ENCODE assay signal across 10 cellular contexts in genomic region chr5:151451626-151452520, GRCh38. TPM values are rescaled to one million over a fixed set of nuclear protein-coding genes. Genes with fewer than 3 reads are reported as not detected.
DNase-seq lines count a peak whose midpoint lies in the region; FAIRE-seq and TF ChIP-seq lines count a peak whose summit lies in the region.
"Had no signal": no experiment of that assay in that cellular context is flagged by ENCODE, and none has a peak within 500 bp of the region (broad histone marks: within the 10 kb centered on the region; RNA-seq: fewer than 3 reads in every experiment).

No MANE protein-coding gene starts in this region.

- H3K27ac Mint-ChIP-seq in osteocyte (ENCODE audit: unreplicated experiment), result peak overlapping the region; percentile 83
- H3K27ac Mint-ChIP-seq: nephron progenitor cell had no signal

- peak overlapping the region; percentile 5 for H3K4me3 Mint-ChIP-seq in osteocyte (ENCODE audit: unreplicated experiment)
- H3K4me3 Mint-ChIP-seq: nephron progenitor cell had no signal

- H3K4me1 ChIP-seq in OCI-LY7 (ENCODE audit: insufficient read depth, low read length, poor library complexity, severe bottlenecking), result peaks cover 7% of the 10 kb centered on the region

- H3K9me2 ChIP-seq in OCI-LY7 (ENCODE audit: insufficient read depth, low read length), result no peaks in the 10 kb centered on the region

- H3K9me3 Mint-ChIP-seq in osteocyte (ENCODE audit: unreplicated experiment), result no peaks in the 10 kb centered on the region
- H3K9me3 Mint-ChIP-seq: nephron progenitor cell had no signal

- no peaks in the 10 kb centered on the region for H3K9me3 ChIP-seq in OCI-LY7 (ENCODE audit: low read length)

- no peaks in the 10 kb centered on the region for H3K36me3 ChIP-seq in OCI-LY7 (ENCODE audit: insufficient read depth, low read length)

- POLR2A ChIA-PET in OCI-LY7 (lab: Charles Lee), result no interaction called here

- H3K4me2 ChIP-seq in OCI-LY7 (ENCODE audit: low read length), result no peak overlapping the region

- H3K27me3 Mint-ChIP-seq in osteocyte (ENCODE audit: unreplicated experiment), result peaks cover under 1% of the 10 kb centered on the region

- H3K36me3 Mint-ChIP-seq in osteocyte (ENCODE audit: unreplicated experiment), result peaks cover 7% of the 10 kb centered on the region

- no peak overlapping the region for H3K27ac ChIP-seq in OCI-LY7 (ENCODE audit: low read depth, low read length, poor library complexity, severe bottlenecking)

- CTCF ChIA-PET in OCI-LY7 (lab: Charles Lee; ENCODE audit: unreplicated experiment), result no interaction called here

- no peak overlapping the region for H2AFZ ChIP-seq in OCI-LY7 (ENCODE audit: low read length)

- H3K79me2 ChIP-seq in OCI-LY7 (ENCODE audit: insufficient read depth, low read depth, low read length), result no peaks in the 10 kb centered on the region; the same call in 1 of the 2 replicates

- intact Hi-C loops in OCI-LY7 (cut with micrococcal nuclease; ENCODE audit: unreplicated experiment), result no loop called here

- no peaks in the 10 kb centered on the region for H4K20me1 ChIP-seq in OCI-LY7 (ENCODE audit: insufficient read depth, low read length)

- TF ChIP-seq CTCF in osteocyte (IDR thresholded peaks at IDR 0.05) (no peak), OCI-LY7 (conservative IDR thresholded peaks at IDR 0.05; ENCODE audit: low read length) (no peak)

- peak; percentile 9 for FAIRE-seq in GM18507 (lab: Jason Lieb, UNC)

- no peak overlapping the region for H3K4me3 ChIP-seq in OCI-LY7 (ENCODE audit: low read depth, low read length, poor library complexity, severe bottlenecking)

- DNase-seq in GM18507 (ENCODE audit: extremely low spot score, insufficient read length, low read depth), result peak; percentile 35
- DNase-seq in HCEC 1CT, result peak; percentile 50
- peak; percentile 29 for DNase-seq in NCI-H226
- DNase-seq in osteocyte (ENCODE audit: extremely low spot score, unreplicated experiment), result no peak
- no peak for DNase-seq in NCI-H1092 (lab: John Stamatoyannopoulos, UW)
- no peak for DNase-seq in putamen (ENCODE audit: low spot score)
- no peak for DNase-seq in NCI-H446 treated with DMSO at 0.1 percent for 48 hours (lab: John Stamatoyannopoulos, UW)
- DNase-seq in OCI-LY7 (ENCODE audit: low spot score), result no peak
- DNase-seq: nephron progenitor cell, Right ventricle myocardium superior had no signal

- BruUV-seq in OCI-LY7 (replicated peaks; lab: Mats Ljungman, UMichigan), result no TSS peak

- peaks cover 51% of the 10 kb centered on the region for H3K4me1 Mint-ChIP-seq in osteocyte (ENCODE audit: unreplicated experiment)

RNA-seq across cellular contexts. Expression of gene SLC36A1, which starts 4.5 kb away (rescaled TPM):
- 42.5 and 45.5 TPM in 2 replicates for total RNA-seq in osteocyte
- total RNA-seq in OCI-LY7 (2014; rRNA removed; shearing (Covaris generic)), result 6.7 and 11.6 TPM in 2 replicates
- 11.9 and 12.1 TPM in 2 replicates for total RNA-seq in OCI-LY7 (2022)

Comparison
In these comparisons a context has a peak if more than half of its experiments do, and no peak if none do; other contexts are left out.
1. DNase-seq: peak in GM18507 (single experiment), HCEC 1CT (single experiment) and NCI-H226 (single experiment); none in osteocyte (single experiment), NCI-H1092 (single experiment), putamen (single experiment), NCI-H446 treated with DMSO at 0.1 percent for 48 hours (single experiment) and OCI-LY7 (single experiment).